ENCODE assay signal across 1 cellular context in the genomic region with DNA sequence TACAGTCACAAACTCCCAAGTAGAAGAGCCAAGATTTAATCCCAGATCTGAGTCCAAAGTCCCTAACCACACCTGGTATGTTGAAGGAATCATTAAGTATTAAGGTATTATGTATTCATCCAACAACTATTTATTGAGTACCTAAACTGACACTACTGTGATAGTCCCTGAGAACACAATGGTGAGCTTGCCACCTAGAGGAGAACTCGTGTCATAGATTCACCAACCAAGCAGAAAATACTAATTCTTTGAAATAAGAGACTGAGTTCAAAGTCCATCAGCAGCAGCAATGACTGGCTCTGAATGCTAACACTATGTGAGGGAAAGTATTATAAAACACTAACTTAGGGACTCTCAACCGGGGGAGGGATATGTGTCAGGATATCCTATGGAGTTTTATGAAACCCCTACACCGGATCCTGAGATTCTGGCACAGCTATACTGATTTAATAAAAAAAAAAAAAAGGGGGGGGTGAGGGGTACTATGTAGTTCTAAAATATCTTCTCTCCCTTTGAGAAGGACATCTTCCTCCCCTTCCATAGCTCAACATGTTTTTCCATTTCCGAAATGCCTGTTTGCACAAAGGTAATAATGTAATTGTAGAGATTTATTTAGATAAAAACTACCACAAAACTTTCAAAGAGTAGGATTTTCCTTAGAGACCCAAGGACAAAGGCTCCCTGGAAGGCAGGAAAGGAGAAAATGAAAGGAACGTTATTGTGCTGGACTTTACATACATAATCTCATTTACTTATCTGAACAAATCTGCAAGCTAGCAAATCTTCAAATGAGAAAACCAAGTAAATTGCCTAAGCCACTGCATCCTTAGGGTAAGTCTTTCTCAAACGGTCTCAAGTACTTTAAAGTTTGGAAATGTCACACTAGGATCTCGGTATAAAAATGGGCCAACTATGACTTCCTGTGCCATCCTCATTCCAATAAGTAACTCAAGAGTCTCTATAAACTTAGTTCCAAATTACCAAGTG.
A peak's percentile ranks its signal among the peaks of the same experiment; 100 is the strongest.
TF ChIP-seq lines count a peak whose summit lies in the region.

No MANE protein-coding gene starts in this region.

TF ChIP-seq in HCT116, 20 proteins besides CTCF, POLR2A, EP300 and RAD21 (continued from another document):
- no peak for TF ChIP-seq ZBTB33 (IDR thresholded peaks at IDR 0.05; ENCODE audit: extremely low read depth, insufficient replicate concordance, low read length)
- no peak for TF ChIP-seq EZH2 (IDR thresholded peaks at IDR 0.05)
- peak; percentile 14 for TF ChIP-seq YY1 (IDR thresholded peaks at IDR 0.05; ENCODE audit: extremely low read depth, insufficient replicate concordance, low read depth, low read length)
- no peak for TF ChIP-seq CBX3 (IDR thresholded peaks at IDR 0.05; ENCODE audit: low read depth)
- no peak for TF ChIP-seq FOSL1 (IDR thresholded peaks at IDR 0.05; ENCODE audit: low read depth)
- no peak for TF ChIP-seq ATF3 (IDR thresholded peaks at IDR 0.05)
- no peak for TF ChIP-seq JUND (IDR thresholded peaks at IDR 0.05)
- TF ChIP-seq ZNF274 (IDR thresholded peaks at IDR 0.05; ENCODE audit: low read depth, low read length): no peak
- TF ChIP-seq, protein P1, sequence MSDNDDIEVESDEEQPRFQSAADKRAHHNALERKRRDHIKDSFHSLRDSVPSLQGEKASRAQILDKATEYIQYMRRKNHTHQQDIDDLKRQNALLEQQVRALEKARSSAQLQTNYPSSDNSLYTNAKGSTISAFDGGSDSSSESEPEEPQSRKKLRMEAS (IDR thresholded peaks at IDR 0.05): no peak
- TF ChIP-seq TCF7L2 (IDR thresholded peaks at IDR 0.05; ENCODE audit: borderline replicate concordance, extremely low read depth, insufficient read depth, insufficient read length): peak; percentile 61
- no peak for TF ChIP-seq ELF1 (IDR thresholded peaks at IDR 0.05; ENCODE audit: borderline replicate concordance, low read depth)
- TF ChIP-seq EZH2phosphoT487 (IDR thresholded peaks at IDR 0.05; ENCODE audit: borderline replicate concordance): no peak
- TF ChIP-seq EGR1 (IDR thresholded peaks at IDR 0.05; ENCODE audit: low read depth): no peak
- no peak for TF ChIP-seq POLR2AphosphoS5 (IDR thresholded peaks at IDR 0.05; ENCODE audit: low read depth, low read length)
TF ChIP-seq in HCT116: peak in this region for 2.
